Comparison of ENCODE assay signal across 33 cellular contexts in genomic region chr1:45775794-45776193, GRCh38.
"Had no signal": no experiment of that assay in that cellular context is flagged by ENCODE, and none has a peak within 500 bp of the region (broad histone marks: within the 10 kb centered on the region; RNA-seq: fewer than 3 reads in every experiment).

No MANE protein-coding gene starts in this region.

- H3K4me3 ChIP-seq: adrenal gland, body of pancreas, breast epithelium had no signal

- H3K27me3 ChIP-seq: adrenal gland, body of pancreas, breast epithelium had no signal

- FAIRE-seq: astrocyte, TTC549 had no signal

- DNase-seq: activated B cell treated with CpG ODN at 0.5 μM for 24 hours; activated CD4-positive, alpha-beta memory T cell treated with anti-CD3 and anti-CD28 coated beads for 36 hours; activated CD4-positive, alpha-beta T cell treated with anti-CD3 and anti-CD28 coated beads for 4 hours; activated CD4-positive, alpha-beta T cell treated with anti-CD3 and anti-CD28 coated beads, Interleukin-2, amount 10 ng/mL, durations not matched to agents 24 days and 14 days; activated CD4-positive, alpha-beta T cell treated with anti-CD3 and anti-CD28 coated beads, Interleukin-2, amount 50 U/mL, for 1 hour; activated CD4-positive, alpha-beta T cell treated with anti-CD3 and anti-CD28 coated beads, Interleukin-2, amount 50 U/mL, for 4 hours; activated CD4-positive, CD25-positive, alpha-beta regulatory T cell treated with anti-CD3 and anti-CD28 coated beads, Interleukin-2, amount 50 U/mL, for 72 hours; activated CD8-positive, alpha-beta memory T cell treated with anti-CD3 and anti-CD28 coated beads, Interleukin-2, amount 50 U/mL, for 4 hours; activated CD8-positive, alpha-beta T cell treated with anti-CD3 and anti-CD28 coated beads for 36 hours; activated effector memory CD4-positive, alpha-beta T cell treated with anti-CD3 and anti-CD28 coated beads, Interleukin-2, amount 50 U/mL, for 16 hours; activated gamma-delta T cell treated with Interleukin-2 at 50 U/mL for 16 hours; activated naive CD4-positive, alpha-beta T cell; activated naive CD4-positive, alpha-beta T cell treated with anti-CD3 and anti-CD28 coated beads for 36 hours; activated naive CD4-positive, alpha-beta T cell treated with anti-CD3 and anti-CD28 coated beads, Interleukin-2, amount 50 U/mL, for 16 hours; activated naive CD8-positive, alpha-beta T cell treated with anti-CD3 and anti-CD28 coated beads for 36 hours; activated T-cell treated with anti-CD3 and anti-CD28 coated beads for 4 hours; activated T-cell treated with anti-CD3 and anti-CD28 coated beads, Interleukin-2, amount 50 U/mL, for 1 hour; activated T-cell treated with anti-CD3 and anti-CD28 coated beads, Interleukin-2, amount 50 U/mL, for 4 hours; activated T-cell treated with anti-CD3 and anti-CD28 coated beads, Interleukin-2, amount 50 U/mL, for 72 hours; adrenal gland; amniotic stem cell; aorta; body of pancreas; brain microvascular endothelial cell; central memory CD4-positive, alpha-beta T cell; T-helper 2 cell; T-helper 9 cell had no signal

- ATAC-seq: activated CD8-positive, alpha-beta T cell treated with anti-CD3 and anti-CD28 coated beads for 36 hours; activated naive CD4-positive, alpha-beta T cell treated with anti-CD3 and anti-CD28 coated beads, Interleukin-2, amount 50 U/mL, for 72 hours; activated T-cell treated with anti-CD3 and anti-CD28 coated beads, Interleukin-2, amount 50 U/mL, for 4 hours; activated T-cell treated with anti-CD3 and anti-CD28 coated beads, Interleukin-2, amount 50 U/mL, for 72 hours; activated T-helper 17 cell treated with anti-CD3 and anti-CD28 coated beads, Interleukin-2, amount 50 U/mL, for 72 hours; body of pancreas had no signal

- H3K4me1 ChIP-seq: adrenal gland, body of pancreas, breast epithelium had no signal

- H3K27ac ChIP-seq: adrenal gland, body of pancreas, brain microvascular endothelial cell, breast epithelium, VCaP had no signal

- H3K9me3 ChIP-seq: adrenal gland, body of pancreas, breast epithelium had no signal

- H3K36me3 ChIP-seq: adrenal gland, brain microvascular endothelial cell, breast epithelium had no signal
